24 cellular contexts compared by ENCODE assay signal in genomic region chr3:861721-862120, GRCh38.
"Had no signal": no experiment of that assay in that cellular context is flagged by ENCODE, and none has a peak within 500 bp of the region (broad histone marks: within the 10 kb centered on the region; RNA-seq: fewer than 3 reads in every experiment).

No MANE protein-coding gene starts in this region.

- H3K9me3 Mint-ChIP-seq: endodermal cell, nephron progenitor cell, type B pancreatic cell had no signal

- H3K9me3 ChIP-seq: gastrocnemius medialis, lower lobe of right lung, prostate gland, right atrium auricular region, sigmoid colon, testis had no signal

- H3K4me3 ChIP-seq: gastrocnemius medialis, lower lobe of right lung, prostate gland, right atrium auricular region, sigmoid colon, stomach, testis, tibial artery had no signal

- H3K4me3 Mint-ChIP-seq: dendritic cell treated with granulocyte-macrophage colony-stimulating factor and Interleukin-4, amounts not matched to agents 40 ng/mL and 50 ng/mL, for 4 days; endodermal cell; naive thymus-derived CD8-positive, alpha-beta T cell; nephron progenitor cell; stimulated activated effector memory CD8-positive, alpha-beta T cell treated with anti-CD3 and anti-CD28 coated beads, Interleukin-12 subunit alpha, Interleukin-12 subunit beta, amount 100 ng/mL, for 72 hours; type B pancreatic cell had no signal

- H3K4me1 Mint-ChIP-seq: naive thymus-derived CD8-positive, alpha-beta T cell; nephron progenitor cell; stimulated activated effector memory CD8-positive, alpha-beta T cell treated with anti-CD3 and anti-CD28 coated beads, Interleukin-12 subunit alpha, Interleukin-12 subunit beta, amount 100 ng/mL, for 72 hours had no signal

- H3K27me3 Mint-ChIP-seq: dendritic cell treated with granulocyte-macrophage colony-stimulating factor and Interleukin-4, amounts not matched to agents 40 ng/mL and 50 ng/mL, for 4 days; naive thymus-derived CD8-positive, alpha-beta T cell had no signal

- ATAC-seq: esophagus mucosa; gastrocnemius medialis; left ventricle myocardium superior; lower lobe of right lung; naive thymus-derived CD8-positive, alpha-beta T cell; stimulated activated effector memory CD8-positive, alpha-beta T cell treated with anti-CD3 and anti-CD28 coated beads, Interleukin-12 subunit alpha, Interleukin-12 subunit beta, amount 100 ng/mL, for 72 hours had no signal

- H3K4me1 ChIP-seq: gastrocnemius medialis, lower lobe of right lung, prostate gland, right atrium auricular region, sigmoid colon, stomach, testis, tibial artery had no signal

- H3K36me3 ChIP-seq: gastrocnemius medialis, lower lobe of right lung, prostate gland, right atrium auricular region, sigmoid colon, stomach, tibial artery had no signal

- H3K27me3 ChIP-seq: gastrocnemius medialis, right atrium auricular region, sigmoid colon, stomach, testis, tibial artery had no signal

- H3K36me3 Mint-ChIP-seq: naive thymus-derived CD8-positive, alpha-beta T cell; stimulated activated effector memory CD8-positive, alpha-beta T cell treated with anti-CD3 and anti-CD28 coated beads, Interleukin-12 subunit alpha, Interleukin-12 subunit beta, amount 100 ng/mL, for 72 hours; type B pancreatic cell had no signal

- DNase-seq: effector CD8-positive, alpha-beta T cell; endodermal cell; foreskin fibroblast; gastrocnemius medialis; head of caudate nucleus; left ventricle myocardium superior; lower lobe of right lung; naive thymus-derived CD8-positive, alpha-beta T cell; nephron progenitor cell; nucleus accumbens; sigmoid colon; stimulated activated CD4-positive, alpha-beta T cell treated with anti-CD3 and anti-CD28 coated beads, Interleukin-2, amount 100 ng/mL, for 24 hours; stimulated activated CD4-positive, alpha-beta T cell treated with anti-CD3 and anti-CD28 coated beads, Interleukin-4, amount 100 ng/mL, for 24 hours; stimulated activated naive CD4-positive, alpha-beta T cell treated with Interleukin-2 at 50 U/mL for 16 hours; stomach; testis; tibial artery had no signal

- H3K27ac Mint-ChIP-seq: dendritic cell treated with granulocyte-macrophage colony-stimulating factor and Interleukin-4, amounts not matched to agents 40 ng/mL and 50 ng/mL, for 4 days; endodermal cell; naive thymus-derived CD8-positive, alpha-beta T cell; nephron progenitor cell; stimulated activated effector memory CD8-positive, alpha-beta T cell treated with anti-CD3 and anti-CD28 coated beads, Interleukin-12 subunit alpha, Interleukin-12 subunit beta, amount 100 ng/mL, for 72 hours; type B pancreatic cell had no signal

- H3K27ac ChIP-seq: epithelial cell of prostate, gastrocnemius medialis, lower lobe of right lung, prostate gland, right atrium auricular region, sigmoid colon, stomach, testis, tibial artery had no signal
